In genomic region chr10:90028312-90028711, GRCh38 we compare ENCODE assay signal across 16 cellular contexts.
A peak's percentile ranks its signal among the peaks of the same experiment; 100 is the strongest.
DNase-seq lines count a peak whose midpoint lies in the region; ATAC-seq and TF ChIP-seq lines count a peak whose summit lies in the region.
"Had no signal": no experiment of that assay in that cellular context is flagged by ENCODE, and none has a peak within 500 bp of the region (broad histone marks: within the 10 kb centered on the region; RNA-seq: fewer than 3 reads in every experiment).

No MANE protein-coding gene starts in this region.

- H3K9me3 ChIP-seq in cardiac muscle cell (ENCODE audit: low read depth): no peaks in the 10 kb centered on the region
- H3K9me3 ChIP-seq in parathyroid adenoma (ENCODE audit: control insufficient read depth, low read length): no peaks in the 10 kb centered on the region

- no peaks in the 10 kb centered on the region for H3K36me3 ChIP-seq in cardiac muscle cell
- H3K36me3 ChIP-seq in parathyroid adenoma (ENCODE audit: control insufficient read depth, insufficient read depth, low read length): no peaks in the 10 kb centered on the region

- no peaks in the 10 kb centered on the region for H3K4me1 ChIP-seq in cardiac muscle cell (ENCODE audit: low read depth)
- peaks cover 5% of the 10 kb centered on the region for H3K4me1 ChIP-seq in parathyroid adenoma
- H3K4me1 ChIP-seq: BLaER1 treated with 17β-estradiol and CSF1 and Interleukin-3, amounts not matched to agents 10 nM and 100 nM had no signal

- intact Hi-C loops in cardiac septum (cut with DNase I): no loop called here

- no peaks in the 10 kb centered on the region for H3K27me3 ChIP-seq in cardiac muscle cell
- H3K27me3 ChIP-seq in parathyroid adenoma (ENCODE audit: control insufficient read depth, insufficient read depth, low read length): no peaks in the 10 kb centered on the region
- H3K27me3 ChIP-seq: BLaER1 treated with 17β-estradiol and CSF1 and Interleukin-3, amounts not matched to agents 10 nM and 100 nM had no signal

- peak overlapping the region; percentile 5 for H3K27ac ChIP-seq in cardiac muscle cell
- no peak overlapping the region for H3K27ac ChIP-seq in parathyroid adenoma
- H3K27ac ChIP-seq: BLaER1 treated with 17β-estradiol and CSF1 and Interleukin-3, amounts not matched to agents 10 nM and 100 nM had no signal

- TF ChIP-seq CTCF in cardiac muscle cell (IDR thresholded peaks at IDR 0.05; ENCODE audit: low read depth, low read length): no peak
- TF ChIP-seq CTCF in parathyroid adenoma (IDR thresholded peaks at IDR 0.05): no peak

- H2AFZ ChIP-seq in parathyroid adenoma: peak overlapping the region; percentile 13
- H2AFZ ChIP-seq: GM23338 had no signal

- H3K4me3 ChIP-seq in cardiac muscle cell: no peak overlapping the region
- H3K4me3 ChIP-seq in parathyroid adenoma (ENCODE audit: low read depth, low read length): no peak overlapping the region
- H3K4me3 ChIP-seq: BLaER1 treated with 17β-estradiol and CSF1 and Interleukin-3, amounts not matched to agents 10 nM and 100 nM; GM23338 had no signal

- H3K4me2 ChIP-seq in parathyroid adenoma (ENCODE audit: low read length): no peak overlapping the region
- H3K4me2 ChIP-seq: BLaER1 treated with 17β-estradiol and CSF1 and Interleukin-3, amounts not matched to agents 10 nM and 100 nM; GM23338 had no signal

- no peak for DNase-seq in cardiac muscle cell (ENCODE audit: low read depth in 1 of 2, low spot score in 1 of 2)
- no peak for DNase-seq in cardiac septum (ENCODE audit: low spot score)
- DNase-seq in islet precursor cell: peak; percentile 47
- DNase-seq in RPMI8226: no peak
- DNase-seq: 8988T; AML-193; CD4-positive, CD25-positive, alpha-beta regulatory T cell; DMS 273 treated with DMSO at 0.1 percent for 48 hours; H7; IMR-90; KBM-7 had no signal

- no peak overlapping the region for H3K9ac ChIP-seq in parathyroid adenoma
- H3K9ac ChIP-seq: BLaER1 treated with 17β-estradiol and CSF1 and Interleukin-3, amounts not matched to agents 10 nM and 100 nM had no signal

- H3K79me2 ChIP-seq in parathyroid adenoma: no peaks in the 10 kb centered on the region

- ATAC-seq in GM19395 (IDR thresholded peaks at IDR 0.05; ENCODE audit: unreplicated experiment) (no peak), HG03159 (IDR thresholded peaks at IDR 0.05; ENCODE audit: unreplicated experiment) (no peak)
- ATAC-seq: GM23338 had no signal
